In the genomic region with DNA sequence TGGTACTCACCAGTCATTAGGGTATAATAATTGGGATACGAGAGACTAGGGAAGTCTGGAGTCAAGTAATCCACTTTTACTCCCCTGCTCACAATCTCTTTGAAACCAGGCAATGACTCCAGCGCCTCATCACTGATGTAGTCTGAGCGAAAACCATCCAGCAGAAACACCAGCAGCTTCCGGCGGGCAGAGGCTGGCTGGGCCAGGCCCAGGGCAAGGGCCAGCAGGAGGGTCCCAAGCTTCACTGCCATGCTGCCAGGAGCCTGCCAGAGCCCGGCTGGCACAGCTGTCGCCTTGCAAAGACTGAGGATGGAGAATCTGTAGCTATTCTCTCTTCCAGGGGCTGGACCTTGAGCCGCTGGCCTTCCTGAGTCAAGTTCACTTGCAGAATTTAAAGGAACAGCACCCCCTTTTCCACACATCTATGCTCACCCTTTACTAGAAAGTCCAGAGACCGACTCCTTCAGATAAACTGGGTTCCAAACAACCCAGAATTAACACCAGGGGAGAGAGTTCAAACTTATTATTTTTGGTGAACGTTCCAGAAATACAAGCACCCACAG, we compare ENCODE assay signal across 21 cellular contexts. TPM values are rescaled to one million over a fixed set of nuclear protein-coding genes. Genes with fewer than 3 reads are reported as not detected.
"Had no signal": no experiment of that assay in that cellular context is flagged by ENCODE, and none has a peak within 500 bp of the region (broad histone marks: within the 10 kb centered on the region; RNA-seq: fewer than 3 reads in every experiment).

A gene (minus strand): TSS at position 305 of the 563 bp plus-strand sequence. CDS start 54 bp downstream, at position 251.

- FAIRE-seq: colon, frontal cortex, small intestine had no signal

- H3K36me3 Mint-ChIP-seq: activated naive CD8-positive, alpha-beta T cell treated with anti-CD3 and anti-CD28 coated beads for 36 hours had no signal

- ATAC-seq: right cardiac atrium had no signal

- H3K4me3 ChIP-seq: prostate gland, thoracic aorta had no signal

- H3K36me3 ChIP-seq: prostate gland, thoracic aorta had no signal

- H3K4me1 ChIP-seq: prostate gland had no signal

- H3K4me3 Mint-ChIP-seq: activated naive CD8-positive, alpha-beta T cell treated with anti-CD3 and anti-CD28 coated beads for 36 hours; activated T-helper 1 cell treated with anti-CD3 and anti-CD28 coated beads, Interleukin-12 subunit alpha, Interleukin-12 subunit beta, Interleukin-2, Interleukin-4 antibody, amounts not matched to agents 30 ng/mL and 10 ng/mL and 1 ng/mL, durations not matched to agents 14 hours and 24 hours and 36 hours; nephron progenitor cell; stimulated activated naive CD8-positive, alpha-beta T cell treated with anti-CD3 and anti-CD28 coated beads, Interleukin-15, Interleukin-2, amounts not matched to agents 100 ng/mL and 50 ng/mL, for 24 hours had no signal

- H3K27ac ChIP-seq: prostate gland, thoracic aorta, VCaP had no signal

- H3K4me1 Mint-ChIP-seq: activated naive CD8-positive, alpha-beta T cell treated with anti-CD3 and anti-CD28 coated beads for 36 hours had no signal

- H3K9me3 Mint-ChIP-seq: stimulated activated naive CD8-positive, alpha-beta T cell treated with anti-CD3 and anti-CD28 coated beads, Interleukin-15, Interleukin-2, amounts not matched to agents 100 ng/mL and 50 ng/mL, for 24 hours had no signal

- DNase-seq: activated CD4-positive, alpha-beta T cell treated with anti-CD3 and anti-CD28 coated beads for 1 hour; activated CD4-positive, alpha-beta T cell treated with anti-CD3 and anti-CD28 coated beads, Interleukin-2, amount 50 U/mL, for 48 hours; activated naive CD8-positive, alpha-beta T cell treated with anti-CD3 and anti-CD28 coated beads for 36 hours; amniotic stem cell; kidney glomerular epithelial cell; mesenchymal stem cell; nephron progenitor cell; right cardiac atrium; small intestine; stimulated activated CD4-positive, alpha-beta T cell treated with anti-CD3 and anti-CD28 coated beads, Interleukin-15, amount 100 ng/mL, for 24 hours; stimulated activated CD4-positive, alpha-beta T cell treated with anti-CD3 and anti-CD28 coated beads, Interleukin-2, amount 100 ng/mL, for 48 hours; T-helper 2 cell had no signal

- H3K27ac Mint-ChIP-seq: activated naive CD8-positive, alpha-beta T cell treated with anti-CD3 and anti-CD28 coated beads for 36 hours; activated T-helper 1 cell treated with anti-CD3 and anti-CD28 coated beads, Interleukin-12 subunit alpha, Interleukin-12 subunit beta, Interleukin-2, Interleukin-4 antibody, amounts not matched to agents 30 ng/mL and 10 ng/mL and 1 ng/mL, durations not matched to agents 14 hours and 24 hours and 36 hours; nephron progenitor cell; stimulated activated naive CD8-positive, alpha-beta T cell treated with anti-CD3 and anti-CD28 coated beads, Interleukin-15, Interleukin-2, amounts not matched to agents 100 ng/mL and 50 ng/mL, for 24 hours had no signal

- H3K9me3 ChIP-seq: prostate gland, thoracic aorta had no signal

RNA-seq across cellular contexts. Expression of the gene that starts here (rescaled TPM):
- total RNA-seq: epithelial cell of proximal tubule, SK-MEL-5 had no signal
